Comparison of ENCODE assay signal across 1 cellular context in the genomic region with DNA sequence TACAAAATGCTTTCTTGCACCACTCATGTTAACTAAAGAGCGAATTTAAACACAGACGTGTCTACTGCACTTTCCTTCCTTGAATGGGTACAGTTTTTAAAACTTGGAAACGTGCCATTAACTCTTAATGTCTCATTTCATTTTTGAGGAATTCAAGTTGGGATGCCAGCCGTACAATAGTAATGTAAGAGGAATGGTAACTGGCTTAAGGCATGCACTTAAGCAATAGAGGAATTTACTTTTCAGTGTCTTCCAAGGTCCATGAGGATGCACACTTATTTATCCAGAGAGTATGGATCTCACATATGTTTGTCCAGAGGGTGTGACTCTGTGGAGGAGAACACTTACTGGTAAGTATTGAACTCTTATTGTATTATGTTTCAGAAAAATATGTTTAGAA.
TF ChIP-seq lines count a peak whose summit lies in the region.

No MANE protein-coding gene starts in this region.

TF ChIP-seq in SK-N-SH treated with all-trans-retinoic acid at 6 μM for 48 hours, 23 proteins besides CTCF, POLR2A, EP300 and RAD21:
- TF ChIP-seq ISL1 (CRISPR knock-in tag; IDR thresholded peaks at IDR 0.05) (peak; percentile 77), TCF4 (CRISPR knock-in tag; IDR thresholded peaks at IDR 0.05; ENCODE audit: borderline replicate concordance) (no peak)
TF ChIP-seq in SK-N-SH treated with all-trans-retinoic acid at 6 μM for 48 hours: peak in this region for 1.
